In genomic region chr6:43707767-43708166, GRCh38 we compare ENCODE assay signal across 17 cellular contexts. TPM values are rescaled to one million over a fixed set of nuclear protein-coding genes. Genes with fewer than 3 reads are reported as not detected.
DNase-seq lines count a peak whose midpoint lies in the region; FAIRE-seq and TF ChIP-seq lines count a peak whose summit lies in the region.
"Had no signal": no experiment of that assay in that cellular context is flagged by ENCODE, and none has a peak within 500 bp of the region (broad histone marks: within the 10 kb centered on the region; RNA-seq: fewer than 3 reads in every experiment).

No MANE protein-coding gene starts in this region.

- peaks cover 60% of the 10 kb centered on the region for H3K4me1 Mint-ChIP-seq in neural progenitor cell

- H2AFZ ChIP-seq in KMS-11 (ENCODE audit: low read depth): no peak overlapping the region
- H2AFZ ChIP-seq in neural progenitor cell (replicated peaks): no peak overlapping the region

- H3K4me3 Mint-ChIP-seq in neural progenitor cell: no peak overlapping the region
- H3K4me3 Mint-ChIP-seq: CD4-positive, alpha-beta T cell had no signal

- no peaks in the 10 kb centered on the region for H3K27me3 ChIP-seq in KMS-11 (ENCODE audit: insufficient read depth, low read depth)
- H3K27me3 ChIP-seq in SJSA1 (replicated peaks): no peaks in the 10 kb centered on the region
- no peaks in the 10 kb centered on the region for H3K27me3 ChIP-seq in neural progenitor cell
- H3K27me3 ChIP-seq: Peyer's patch had no signal

- peak overlapping the region; percentile 10; the same call in 1 of the 2 replicates for H3K4me2 ChIP-seq in KMS-11
- peak overlapping the region; percentile 2 for H3K4me2 ChIP-seq in neural progenitor cell

- H3K27ac ChIP-seq in C4-2B: peak overlapping the region; percentile 91
- no peak overlapping the region for H3K27ac ChIP-seq in KMS-11
- no peak overlapping the region for H3K27ac ChIP-seq in SJSA1
- no peak overlapping the region for H3K27ac ChIP-seq in neural progenitor cell

- no peaks in the 10 kb centered on the region for H3K36me3 ChIP-seq in KMS-11 (ENCODE audit: insufficient read depth)
- no peaks in the 10 kb centered on the region for H3K36me3 ChIP-seq in SJSA1
- no peaks in the 10 kb centered on the region for H3K36me3 ChIP-seq in neural progenitor cell
- H3K36me3 ChIP-seq: Peyer's patch had no signal

- no peaks in the 10 kb centered on the region for H3K36me3 Mint-ChIP-seq in neural progenitor cell

- H3F3A ChIP-seq in neural progenitor cell (ENCODE audit: low read depth): peaks cover 27% of the 10 kb centered on the region

- H3K4me3 ChIP-seq in KMS-11 (IDR thresholded peaks at IDR 0.05; ENCODE audit: insufficient read depth, low read depth, low read length) (no peak overlapping the region), SJSA1 (no peak overlapping the region), neural progenitor cell (no peak overlapping the region)
- H3K4me3 ChIP-seq: Peyer's patch had no signal

- H3K9ac ChIP-seq in KMS-11 (no peak overlapping the region), neural progenitor cell (no peak overlapping the region)

- H3K4me1 ChIP-seq in KMS-11 (ENCODE audit: low read depth, poor library complexity, severe bottlenecking) (peaks cover 73% of the 10 kb centered on the region), SJSA1 (replicated peaks) (peaks cover 59% of the 10 kb centered on the region), neural progenitor cell (peaks cover 37% of the 10 kb centered on the region)

- H3K9me3 ChIP-seq in SJSA1 (replicated peaks): no peaks in the 10 kb centered on the region
- H3K9me3 ChIP-seq in neural progenitor cell (ENCODE audit: low read depth): no peaks in the 10 kb centered on the region
- H3K9me3 ChIP-seq: Peyer's patch had no signal

- no peaks in the 10 kb centered on the region for H3K9me3 Mint-ChIP-seq in neural progenitor cell
- H3K9me3 Mint-ChIP-seq: CD4-positive, alpha-beta T cell had no signal

- DNase-seq in SJSA1 (ENCODE audit: low read depth in 1 of 2, low spot score in 2 of 2) (peak; percentile 68 to 72), neural progenitor cell (ENCODE audit: low spot score) (peak; percentile 61), RCC 7860 (ENCODE audit: low spot score) (no peak), amniotic stem cell (lab: John Stamatoyannopoulos, UW) (no peak), activated T-cell treated with anti-CD3 and anti-CD28 coated beads for 4 hours (no peak), NCI-H1417 treated with DMSO at 0.1 percent for 48 hours (lab: John Stamatoyannopoulos, UW) (no peak)
- DNase-seq: AML-193; CD4-positive, alpha-beta T cell; MM.1S; NCI-H1105 treated with DMSO at 0.1 percent for 48 hours; NCI-H2227 treated with DMSO at 0.1 percent for 48 hours; NCI-H82; Peyer's patch had no signal

- H3K27ac Mint-ChIP-seq in neural progenitor cell: no peak overlapping the region
- H3K27ac Mint-ChIP-seq: CD4-positive, alpha-beta T cell had no signal

- H3K27me3 Mint-ChIP-seq in neural progenitor cell (ENCODE audit: insufficient read depth, low read depth): peaks cover 18% of the 10 kb centered on the region

- H4K20me1 ChIP-seq in KMS-11 (ENCODE audit: insufficient read depth) (no peaks in the 10 kb centered on the region), neural progenitor cell (ENCODE audit: low read depth) (no peaks in the 10 kb centered on the region)

- FAIRE-seq in RCC 7860 (lab: Jason Lieb, UNC): no peak
- FAIRE-seq: H54, HepG2 had no signal

- TF ChIP-seq CTCF in C4-2B (conservative IDR thresholded peaks at IDR 0.05): no peak
- no peak for TF ChIP-seq CTCF in KMS-11 (conservative IDR thresholded peaks at IDR 0.05; ENCODE audit: low read depth, low read length)
- no peak for TF ChIP-seq CTCF in neural progenitor cell (IDR thresholded peaks at IDR 0.05)

- H3K79me2 ChIP-seq in KMS-11 (ENCODE audit: insufficient read depth, low read depth) (no peaks in the 10 kb centered on the region), neural progenitor cell (ENCODE audit: low read depth) (no peaks in the 10 kb centered on the region)

RNA-seq across cellular contexts. Expression of gene MRPS18A, which starts 20.2 kb away (rescaled TPM):
- 47.9 and 57.6 TPM in 2 replicates for total RNA-seq in SJSA1 (2014; rRNA removed; shearing (Covaris generic))
- 34.5 and 52.7 TPM in 2 replicates for total RNA-seq in neural progenitor cell (ENCODE audit: low replicate concordance)

Comparison
In these comparisons a context has a peak if more than half of its experiments do, and no peak if none do; other contexts are left out.
1. DNase-seq: peak in SJSA1 (2 of 2) and neural progenitor cell (single experiment); none in RCC 7860 (single experiment), amniotic stem cell (single experiment), activated T-cell treated with anti-CD3 and anti-CD28 coated beads for 4 hours (single experiment) and NCI-H1417 treated with DMSO at 0.1 percent for 48 hours (single experiment).